1 cellular context compared by ENCODE assay signal in the genomic region with DNA sequence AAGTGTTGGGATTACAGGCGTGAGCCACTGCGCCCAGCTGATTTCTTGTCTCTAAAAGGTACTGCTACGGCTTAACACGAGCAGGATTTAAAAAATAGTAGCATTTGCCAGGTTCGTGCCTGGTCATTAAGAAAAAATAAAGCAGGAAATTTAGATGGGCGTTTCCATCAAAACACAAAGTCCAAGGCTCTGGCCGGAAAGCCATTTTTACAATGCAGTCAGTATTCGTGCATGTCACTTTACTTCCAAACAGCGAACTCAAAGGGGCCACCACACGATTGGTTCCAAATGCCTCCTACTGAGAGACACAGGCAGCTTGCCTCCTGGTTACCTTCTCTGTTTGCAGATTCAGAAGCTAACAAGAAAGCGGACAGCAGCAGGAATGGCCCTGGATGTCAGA.
TF ChIP-seq lines count a peak whose summit lies in the region.

No MANE protein-coding gene starts in this region.

TF ChIP-seq in WTC11, 78 proteins besides CTCF, POLR2A, EP300 and RAD21 (continued from another document):
- TF ChIP-seq, protein P1, sequence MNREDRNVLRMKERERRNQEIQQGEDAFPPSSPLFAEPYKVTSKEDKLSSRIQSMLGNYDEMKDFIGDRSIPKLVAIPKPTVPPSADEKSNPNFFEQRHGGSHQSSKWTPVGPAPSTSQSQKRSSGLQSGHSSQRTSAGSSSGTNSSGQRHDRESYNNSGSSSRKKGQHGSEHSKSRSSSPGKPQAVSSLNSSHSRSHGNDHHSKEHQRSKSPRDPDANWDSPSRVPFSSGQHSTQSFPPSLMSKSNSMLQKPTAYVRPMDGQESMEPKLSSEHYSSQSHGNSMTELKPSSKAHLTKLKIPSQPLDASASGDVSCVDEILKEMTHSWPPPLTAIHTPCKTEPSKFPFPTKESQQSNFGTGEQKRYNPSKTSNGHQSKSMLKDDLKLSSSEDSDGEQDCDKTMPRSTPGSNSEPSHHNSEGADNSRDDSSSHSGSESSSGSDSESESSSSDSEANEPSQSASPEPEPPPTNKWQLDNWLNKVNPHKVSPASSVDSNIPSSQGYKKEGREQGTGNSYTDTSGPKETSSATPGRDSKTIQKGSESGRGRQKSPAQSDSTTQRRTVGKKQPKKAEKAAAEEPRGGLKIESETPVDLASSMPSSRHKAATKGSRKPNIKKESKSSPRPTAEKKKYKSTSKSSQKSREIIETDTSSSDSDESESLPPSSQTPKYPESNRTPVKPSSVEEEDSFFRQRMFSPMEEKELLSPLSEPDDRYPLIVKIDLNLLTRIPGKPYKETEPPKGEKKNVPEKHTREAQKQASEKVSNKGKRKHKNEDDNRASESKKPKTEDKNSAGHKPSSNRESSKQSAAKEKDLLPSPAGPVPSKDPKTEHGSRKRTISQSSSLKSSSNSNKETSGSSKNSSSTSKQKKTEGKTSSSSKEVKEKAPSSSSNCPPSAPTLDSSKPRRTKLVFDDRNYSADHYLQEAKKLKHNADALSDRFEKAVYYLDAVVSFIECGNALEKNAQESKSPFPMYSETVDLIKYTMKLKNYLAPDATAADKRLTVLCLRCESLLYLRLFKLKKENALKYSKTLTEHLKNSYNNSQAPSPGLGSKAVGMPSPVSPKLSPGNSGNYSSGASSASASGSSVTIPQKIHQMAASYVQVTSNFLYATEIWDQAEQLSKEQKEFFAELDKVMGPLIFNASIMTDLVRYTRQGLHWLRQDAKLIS (CRISPR knock-in tag; IDR thresholded peaks at IDR 0.05; ENCODE audit: borderline replicate concordance): no peak
- TF ChIP-seq ZBTB21 (CRISPR knock-in tag; IDR thresholded peaks at IDR 0.05; ENCODE audit: borderline replicate concordance) (no peak), TCF7 (CRISPR knock-in tag; IDR thresholded peaks at IDR 0.05; ENCODE audit: low read depth) (no peak), ZNF423 (CRISPR knock-in tag; IDR thresholded peaks at IDR 0.05) (no peak), RORB (CRISPR knock-in tag; IDR thresholded peaks at IDR 0.05) (no peak)
- TF ChIP-seq, protein P2, sequence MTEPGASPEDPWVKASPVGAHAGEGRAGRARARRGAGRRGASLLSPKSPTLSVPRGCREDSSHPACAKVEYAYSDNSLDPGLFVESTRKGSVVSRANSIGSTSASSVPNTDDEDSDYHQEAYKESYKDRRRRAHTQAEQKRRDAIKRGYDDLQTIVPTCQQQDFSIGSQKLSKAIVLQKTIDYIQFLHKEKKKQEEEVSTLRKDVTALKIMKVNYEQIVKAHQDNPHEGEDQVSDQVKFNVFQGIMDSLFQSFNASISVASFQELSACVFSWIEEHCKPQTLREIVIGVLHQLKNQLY (CRISPR knock-in tag; IDR thresholded peaks at IDR 0.05): no peak
- TF ChIP-seq, protein P3, sequence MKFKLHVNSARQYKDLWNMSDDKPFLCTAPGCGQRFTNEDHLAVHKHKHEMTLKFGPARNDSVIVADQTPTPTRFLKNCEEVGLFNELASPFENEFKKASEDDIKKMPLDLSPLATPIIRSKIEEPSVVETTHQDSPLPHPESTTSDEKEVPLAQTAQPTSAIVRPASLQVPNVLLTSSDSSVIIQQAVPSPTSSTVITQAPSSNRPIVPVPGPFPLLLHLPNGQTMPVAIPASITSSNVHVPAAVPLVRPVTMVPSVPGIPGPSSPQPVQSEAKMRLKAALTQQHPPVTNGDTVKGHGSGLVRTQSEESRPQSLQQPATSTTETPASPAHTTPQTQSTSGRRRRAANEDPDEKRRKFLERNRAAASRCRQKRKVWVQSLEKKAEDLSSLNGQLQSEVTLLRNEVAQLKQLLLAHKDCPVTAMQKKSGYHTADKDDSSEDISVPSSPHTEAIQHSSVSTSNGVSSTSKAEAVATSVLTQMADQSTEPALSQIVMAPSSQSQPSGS (CRISPR knock-in tag; IDR thresholded peaks at IDR 0.05; ENCODE audit: borderline replicate concordance, low read depth): no peak
- TF ChIP-seq, protein P4, sequence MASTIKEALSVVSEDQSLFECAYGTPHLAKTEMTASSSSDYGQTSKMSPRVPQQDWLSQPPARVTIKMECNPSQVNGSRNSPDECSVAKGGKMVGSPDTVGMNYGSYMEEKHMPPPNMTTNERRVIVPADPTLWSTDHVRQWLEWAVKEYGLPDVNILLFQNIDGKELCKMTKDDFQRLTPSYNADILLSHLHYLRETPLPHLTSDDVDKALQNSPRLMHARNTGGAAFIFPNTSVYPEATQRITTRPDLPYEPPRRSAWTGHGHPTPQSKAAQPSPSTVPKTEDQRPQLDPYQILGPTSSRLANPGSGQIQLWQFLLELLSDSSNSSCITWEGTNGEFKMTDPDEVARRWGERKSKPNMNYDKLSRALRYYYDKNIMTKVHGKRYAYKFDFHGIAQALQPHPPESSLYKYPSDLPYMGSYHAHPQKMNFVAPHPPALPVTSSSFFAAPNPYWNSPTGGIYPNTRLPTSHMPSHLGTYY (CRISPR knock-in tag; IDR thresholded peaks at IDR 0.05): no peak
- TF ChIP-seq, protein P5, sequence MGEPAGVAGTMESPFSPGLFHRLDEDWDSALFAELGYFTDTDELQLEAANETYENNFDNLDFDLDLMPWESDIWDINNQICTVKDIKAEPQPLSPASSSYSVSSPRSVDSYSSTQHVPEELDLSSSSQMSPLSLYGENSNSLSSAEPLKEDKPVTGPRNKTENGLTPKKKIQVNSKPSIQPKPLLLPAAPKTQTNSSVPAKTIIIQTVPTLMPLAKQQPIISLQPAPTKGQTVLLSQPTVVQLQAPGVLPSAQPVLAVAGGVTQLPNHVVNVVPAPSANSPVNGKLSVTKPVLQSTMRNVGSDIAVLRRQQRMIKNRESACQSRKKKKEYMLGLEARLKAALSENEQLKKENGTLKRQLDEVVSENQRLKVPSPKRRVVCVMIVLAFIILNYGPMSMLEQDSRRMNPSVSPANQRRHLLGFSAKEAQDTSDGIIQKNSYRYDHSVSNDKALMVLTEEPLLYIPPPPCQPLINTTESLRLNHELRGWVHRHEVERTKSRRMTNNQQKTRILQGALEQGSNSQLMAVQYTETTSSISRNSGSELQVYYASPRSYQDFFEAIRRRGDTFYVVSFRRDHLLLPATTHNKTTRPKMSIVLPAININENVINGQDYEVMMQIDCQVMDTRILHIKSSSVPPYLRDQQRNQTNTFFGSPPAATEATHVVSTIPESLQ (CRISPR knock-in tag; IDR thresholded peaks at IDR 0.05): no peak
- TF ChIP-seq, protein P6, sequence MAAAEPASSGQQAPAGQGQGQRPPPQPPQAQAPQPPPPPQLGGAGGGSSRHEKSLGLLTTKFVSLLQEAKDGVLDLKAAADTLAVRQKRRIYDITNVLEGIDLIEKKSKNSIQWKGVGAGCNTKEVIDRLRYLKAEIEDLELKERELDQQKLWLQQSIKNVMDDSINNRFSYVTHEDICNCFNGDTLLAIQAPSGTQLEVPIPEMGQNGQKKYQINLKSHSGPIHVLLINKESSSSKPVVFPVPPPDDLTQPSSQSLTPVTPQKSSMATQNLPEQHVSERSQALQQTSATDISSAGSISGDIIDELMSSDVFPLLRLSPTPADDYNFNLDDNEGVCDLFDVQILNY (CRISPR knock-in tag; IDR thresholded peaks at IDR 0.05): no peak
TF ChIP-seq in WTC11: peak in this region for 0.
